In genomic region chr16:63289834-63290460, GRCh38 we compare ENCODE assay signal across 7 cellular contexts.
DNase-seq lines count a peak whose midpoint lies in the region; ATAC-seq and TF ChIP-seq lines count a peak whose summit lies in the region.

No MANE protein-coding gene starts in this region.

- H3K36me3 ChIP-seq in gastroesophageal sphincter, result no peaks in the 10 kb centered on the region

- H3K27ac ChIP-seq in gastroesophageal sphincter, result no peak overlapping the region

- H3K9me3 ChIP-seq in gastroesophageal sphincter, result no peaks in the 10 kb centered on the region

- no peak for ATAC-seq in gastroesophageal sphincter
- no peak for ATAC-seq in HG03571 (IDR thresholded peaks at IDR 0.05; ENCODE audit: unreplicated experiment)

- no peak for TF ChIP-seq EP300 in gastroesophageal sphincter (IDR thresholded peaks at IDR 0.05)

- H3K4me3 ChIP-seq in GM12865 (ENCODE audit: low read depth, low read length) (no peak overlapping the region), gastroesophageal sphincter (no peak overlapping the region)

- no peaks in the 10 kb centered on the region for H3K4me1 ChIP-seq in gastroesophageal sphincter

- WGBS in gastroesophageal sphincter (ENCODE audit: low coverage in 1 of 2), 2 donors, result 10 to 36% methylated on average over 5 to 14 of the region's 16 CpGs

- no peak for TF ChIP-seq POLR2A in gastroesophageal sphincter (IDR thresholded peaks at IDR 0.05)

- TF ChIP-seq CTCF in GM12865 (IDR thresholded peaks at IDR 0.05; ENCODE audit: insufficient read depth, low read depth, low read length, missing control alignments), result peak; percentile 76
- peak; percentile 49 to 74 (median 62) for TF ChIP-seq CTCF in gastroesophageal sphincter (IDR thresholded peaks at IDR 0.05)

- intact Hi-C loops in posterior vena cava (cut with DNase I), result no loop called here

- peak; percentile 50 for DNase-seq in GM12865 (ENCODE audit: low read depth)
- DNase-seq in Kasumi-1 (lab: John Stamatoyannopoulos, UW), result peak; percentile 55 to 57
- peak; percentile 74 for DNase-seq in RPMI8226
- peak; percentile 50 for DNase-seq in posterior vena cava (ENCODE audit: low spot score)
- no peak for DNase-seq in stimulated activated naive CD4-positive, alpha-beta T cell (lab: John Stamatoyannopoulos, UW)

- H3K27me3 ChIP-seq in gastroesophageal sphincter, result no peaks in the 10 kb centered on the region

Comparison
In these comparisons a context has a peak if more than half of its experiments do, and no peak if none do; other contexts are left out.
1. DNase-seq: peak in GM12865 (single experiment), Kasumi-1 (2 of 2), RPMI8226 (single experiment) and posterior vena cava (single experiment); none in stimulated activated naive CD4-positive, alpha-beta T cell (0 of 6).